ENCODE assay signal across 20 cellular contexts in genomic region chr2:106299696-106300095, GRCh38.
DNase-seq lines count a peak whose midpoint lies in the region; FAIRE-seq and TF ChIP-seq lines count a peak whose summit lies in the region.
"Had no signal": no experiment of that assay in that cellular context is flagged by ENCODE, and none has a peak within 500 bp of the region (broad histone marks: within the 10 kb centered on the region; RNA-seq: fewer than 3 reads in every experiment).

No MANE protein-coding gene starts in this region.

- H3K79me2 ChIP-seq in hepatocyte (no peaks in the 10 kb centered on the region), mammary epithelial cell (ENCODE audit: insufficient read depth, low read length) (no peaks in the 10 kb centered on the region), PC-9 (ENCODE audit: low read depth) (no peaks in the 10 kb centered on the region)

- H2AFZ ChIP-seq in hepatocyte (no peak overlapping the region), mammary epithelial cell (ENCODE audit: low read depth, low read length) (no peak overlapping the region), PC-9 (no peak overlapping the region)
- H2AFZ ChIP-seq: GM23338 had no signal

- no peak for FAIRE-seq in small intestine (lab: Jason Lieb, UNC)
- FAIRE-seq: GM12891, GM18507 had no signal

- H3F3A ChIP-seq in PC-9 (ENCODE audit: insufficient read depth, low read depth), result no peaks in the 10 kb centered on the region

- dilution Hi-C loops in mammary epithelial cell (cut with HindIII; ENCODE audit: low sequenced_read_pairs), result no loop called here

- no peak overlapping the region for H3K9ac ChIP-seq in colonic mucosa (ENCODE audit: low read depth in 2 of 2, low read length in 2 of 2)
- H3K9ac ChIP-seq in mucosa of rectum (ENCODE audit: low read depth in 1 of 2, low read length in 2 of 2), result no peak overlapping the region
- H3K9ac ChIP-seq in mammary epithelial cell (ENCODE audit: insufficient read depth, low read length), result no peak overlapping the region

- H3K9me2 ChIP-seq in hepatocyte (replicated peaks; ENCODE audit: insufficient read depth) (no peaks in the 10 kb centered on the region), PC-9 (ENCODE audit: insufficient read depth) (no peaks in the 10 kb centered on the region)

- intact Hi-C loops in colonic mucosa (cut with DNase I) (no loop called here), mammary epithelial cell (cut with micrococcal nuclease) (no loop called here), PC-9 (cut with micrococcal nuclease; ENCODE audit: unreplicated experiment) (no loop called here)

- no peak for TF ChIP-seq CTCF in colonic mucosa (IDR thresholded peaks at IDR 0.05)
- no peak for TF ChIP-seq CTCF in hepatocyte (IDR thresholded peaks at IDR 0.05; ENCODE audit: poor library complexity)
- TF ChIP-seq CTCF in mammary epithelial cell (conservative IDR thresholded peaks at IDR 0.05 in 1 of 2, IDR thresholded peaks at IDR 0.05 in 1 of 2; ENCODE audit: extremely low read depth in 1 of 2, insufficient read depth in 1 of 2, low read depth in 1 of 2, low read length in 2 of 2), result no peak
- TF ChIP-seq CTCF in PC-9 (conservative IDR thresholded peaks at IDR 0.05), result no peak

- in situ Hi-C loops in mammary epithelial cell (cut with MboI; ENCODE audit: low sequenced_read_pairs in 2 of 2), result no loop called here

- POLR2A ChIA-PET in PC-9 (lab: Charles Lee; ENCODE audit: unreplicated experiment), result no interaction called here

- H3K36me3 ChIP-seq in colonic mucosa, result no peaks in the 10 kb centered on the region
- no peaks in the 10 kb centered on the region for H3K36me3 ChIP-seq in hepatocyte (replicated peaks; ENCODE audit: insufficient read depth, low read depth)
- H3K36me3 ChIP-seq in mucosa of rectum (ENCODE audit: control insufficient read depth in 2 of 2, insufficient read depth in 2 of 2, low read length in 2 of 2), result no peaks in the 10 kb centered on the region
- H3K36me3 ChIP-seq in small intestine (ENCODE audit: control insufficient read depth in 2 of 2, insufficient read depth in 2 of 2, low read length in 2 of 2), result no peaks in the 10 kb centered on the region
- H3K36me3 ChIP-seq in mammary epithelial cell (ENCODE audit: insufficient read depth, low read length), result no peaks in the 10 kb centered on the region
- no peaks in the 10 kb centered on the region for H3K36me3 ChIP-seq in PC-9 (ENCODE audit: low read depth)

- H3K4me2 ChIP-seq in hepatocyte, result no peak overlapping the region
- H3K4me2 ChIP-seq in mammary epithelial cell (ENCODE audit: insufficient read depth, low read depth, low read length), result no peak overlapping the region
- H3K4me2 ChIP-seq in PC-9, result no peak overlapping the region
- H3K4me2 ChIP-seq: GM23338 had no signal

- DNase-seq in colonic mucosa (peak; percentile 32), hepatocyte (ENCODE audit: low spot score) (no peak), small intestine (peak; percentile 40), mammary epithelial cell (no peak), HuH-7.5 (ENCODE audit: low spot score) (no peak), PC-9 (no peak), nucleus accumbens (lab: John Stamatoyannopoulos, UW) (no peak)
- DNase-seq: C1 segment of cervical spinal cord; Calu3; CD4-positive, alpha-beta memory T cell; COR-L47; DMS53; DMS79 treated with DMSO at 0.1 percent for 48 hours; GF-D8; H9; HFFc6 had no signal

- 31% methylated on average over 2 of the region's 2 CpGs for WGBS in hepatocyte (ENCODE audit: low lambda C conversion rate, missing lambda C conversion rate)
- whole genome bisulfite sequencing in small intestine, 3 donors, result 5 to 38% (median 10%) methylated on average over 2 of the region's 2 CpGs
- 41% methylated on average over 2 of the region's 2 CpGs for WGBS in mammary epithelial cell (ENCODE audit: low coverage, missing lambda C conversion rate)

- H3K27me3 ChIP-seq in colonic mucosa (no peaks in the 10 kb centered on the region), hepatocyte (no peaks in the 10 kb centered on the region), mucosa of rectum (ENCODE audit: control insufficient read depth in 2 of 2, insufficient read depth in 2 of 2, low read length in 2 of 2) (no peaks in the 10 kb centered on the region), small intestine (ENCODE audit: control insufficient read depth in 2 of 2, insufficient read depth in 2 of 2, low read length in 2 of 2) (no peaks in the 10 kb centered on the region), mammary epithelial cell (ENCODE audit: insufficient read depth, low read length) (no peaks in the 10 kb centered on the region), PC-9 (ENCODE audit: insufficient read depth, low read depth) (peaks cover 26% of the 10 kb centered on the region)

- peaks cover 5% of the 10 kb centered on the region for H3K4me1 ChIP-seq in colonic mucosa
- H3K4me1 ChIP-seq in hepatocyte (ENCODE audit: insufficient read depth), result no peaks in the 10 kb centered on the region
- H3K4me1 ChIP-seq in mucosa of rectum (ENCODE audit: control insufficient read depth in 2 of 2, insufficient read depth in 2 of 2, low read length in 2 of 2), result peaks cover 0 to 8% of the 10 kb centered on the region in 2 donors
- no peaks in the 10 kb centered on the region for H3K4me1 ChIP-seq in small intestine (ENCODE audit: control insufficient read depth in 2 of 2, insufficient read depth in 1 of 2, low read depth in 1 of 2, low read length in 1 of 2)
- no peaks in the 10 kb centered on the region for H3K4me1 ChIP-seq in mammary epithelial cell (ENCODE audit: insufficient read depth, low read length)
- H3K4me1 ChIP-seq in PC-9 (replicated peaks; ENCODE audit: insufficient read depth), result no peaks in the 10 kb centered on the region

- no peaks in the 10 kb centered on the region for H3K9me3 ChIP-seq in colonic mucosa
- no peaks in the 10 kb centered on the region for H3K9me3 ChIP-seq in hepatocyte (ENCODE audit: low read depth)
- no peaks in the 10 kb centered on the region for H3K9me3 ChIP-seq in mucosa of rectum (ENCODE audit: control insufficient read depth in 2 of 2, low read length in 2 of 2)
- no peaks in the 10 kb centered on the region for H3K9me3 ChIP-seq in small intestine (ENCODE audit: control insufficient read depth, low read depth)
- H3K9me3 ChIP-seq in mammary epithelial cell (replicated peaks; ENCODE audit: insufficient read depth, low read length), result no peaks in the 10 kb centered on the region
- H3K9me3 ChIP-seq in PC-9 (ENCODE audit: insufficient read depth, low read depth), result no peaks in the 10 kb centered on the region

- no peak overlapping the region for H3K4me3 ChIP-seq in colonic mucosa
- no peak overlapping the region for H3K4me3 ChIP-seq in hepatocyte
- peak overlapping the region in 1 of 2 donors; percentile 14 for H3K4me3 ChIP-seq in mucosa of rectum (ENCODE audit: low read length in 2 of 2)
- no peak overlapping the region for H3K4me3 ChIP-seq in small intestine (ENCODE audit: low read depth in 1 of 2, low read length in 2 of 2)
- H3K4me3 ChIP-seq in mammary epithelial cell (replicated peaks in 1 of 3; ENCODE audit: insufficient read depth in 1 of 3, low read depth in 2 of 3, low read length in 3 of 3), result no peak overlapping the region
- no peak overlapping the region for H3K4me3 ChIP-seq in PC-9
- H3K4me3 ChIP-seq: GM23338 had no signal

- H4K20me1 ChIP-seq in hepatocyte (ENCODE audit: insufficient read depth, poor library complexity, severe bottlenecking) (no peaks in the 10 kb centered on the region), mammary epithelial cell (ENCODE audit: insufficient read depth, low read length) (no peaks in the 10 kb centered on the region), PC-9 (ENCODE audit: insufficient read depth) (no peaks in the 10 kb centered on the region)

- H3K27ac ChIP-seq in colonic mucosa (peak overlapping the region; percentile 50), hepatocyte (peak overlapping the region; percentile 10), mucosa of rectum (ENCODE audit: low read depth in 2 of 2, low read length in 2 of 2) (peak overlapping the region; percentile 46 to 53), small intestine (ENCODE audit: low read depth in 1 of 2, low read length in 1 of 2) (no peak overlapping the region), mammary epithelial cell (ENCODE audit: insufficient read depth, low read depth, low read length) (no peak overlapping the region), PC-9 (no peak overlapping the region)

- BruUV-seq in mammary epithelial cell (replicated peaks; lab: Mats Ljungman, UMichigan), result no TSS peak
- BruUV-seq in PC-9 (replicated peaks; lab: Mats Ljungman, UMichigan), result no TSS peak

- CTCF ChIA-PET in mammary epithelial cell (lab: Charles Lee; ENCODE audit: low non-redundant PET), result no interaction called here
- CTCF ChIA-PET in PC-9 (lab: Charles Lee), result no interaction called here

Comparison
In these comparisons a context has a peak if more than half of its experiments do, and no peak if none do; other contexts are left out.
1. DNase-seq: peak in colonic mucosa (single experiment) and small intestine (single experiment); none in hepatocyte (single experiment), mammary epithelial cell (single experiment), HuH-7.5 (single experiment), PC-9 (0 of 2) and nucleus accumbens (0 of 56).
2. H3K27ac ChIP-seq: peak in colonic mucosa (single experiment), hepatocyte (single experiment) and mucosa of rectum (2 of 2); none in small intestine (0 of 2), mammary epithelial cell (single experiment) and PC-9 (single experiment).